Comparison of ENCODE assay signal across 8 cellular contexts in genomic region chr1:9676128-9676527, GRCh38. TPM values are rescaled to one million over a fixed set of nuclear protein-coding genes. Genes with fewer than 3 reads are reported as not detected.
DNase-seq lines count a peak whose midpoint lies in the region; ATAC-seq, FAIRE-seq and TF ChIP-seq lines count a peak whose summit lies in the region.
"Not testable (repeated sequence)": the region's sequence is repeated elsewhere in the genome, so short reads cannot be mapped to it uniquely, and the experiment has no call there.

No MANE protein-coding gene starts in this region.

- not testable (repeated sequence) for TF ChIP-seq POLR2A in K562 (conservative IDR thresholded peaks at IDR 0.05)

- not testable (repeated sequence) for H3K4me3 ChIP-seq in BLaER1 treated with 17β-estradiol and CSF1 and Interleukin-3, amounts not matched to agents 10 nM and 100 nM; HEK293 (ENCODE audit: low read depth, low read length); K562

- not testable (repeated sequence) for H3K4me3 Mint-ChIP-seq in activated B cell treated with CpG ODN at 0.5 μM for 24 hours; activated naive CD4-positive, alpha-beta T cell treated with anti-CD3 and anti-CD28 coated beads for 36 hours
- peak overlapping the region; percentile 28 for H3K4me3 Mint-ChIP-seq in activated CD8-positive, alpha-beta T cell treated with anti-CD3 and anti-CD28 coated beads, Interleukin-2, amount 10 ng/mL, durations not matched to agents 7 days and 5 days
- peak overlapping the region in 2 of 8 donors; percentile 13 to 78 for H3K4me3 Mint-ChIP-seq in naive B cell
- peak overlapping the region; percentile 36 for H3K4me3 Mint-ChIP-seq in stimulated activated effector memory CD8-positive, alpha-beta T cell treated with anti-CD3 and anti-CD28 coated beads, Interleukin-12 subunit alpha, Interleukin-12 subunit beta, amount 100 ng/mL, for 72 hours

- H3K9me3 ChIP-seq in BLaER1 treated with 17β-estradiol and CSF1 and Interleukin-3, amounts not matched to agents 10 nM and 100 nM (replicated peaks in 1 of 11); HEK293 (ENCODE audit: control insufficient read depth, insufficient read depth, low read depth, low read length); K562 (replicated peaks; ENCODE audit: control insufficient read depth, insufficient read depth, low read depth, low read length): not testable (repeated sequence)

- POLR2A ChIA-PET in HEK293 (lab: Yijun Ruan, JAX) (interaction anchor here (0.6 kb wide), 1 partner anchor 372 kb away, joined by 3 read pairs; no protein-coding TSS in a partner anchor), activated B cell treated with CpG ODN at 0.5 μM for 24 hours (lab: Charles Lee) (interaction anchor here (1.0 to 1.6 kb wide), 5 partner anchors 11 to 24 kb away, joined by 3 to 21 read pairs (median 4); partner anchors contain the start of gene PIK3CD), K562 (lab: Yijun Ruan, JAX) (interaction anchor here (0.9 to 1.1 kb wide), 3 partner anchors 8 to 14 kb away, joined by 3 to 5 read pairs (median 3); no protein-coding TSS in a partner anchor)
- POLR2A ChIA-PET in activated CD8-positive, alpha-beta T cell treated with anti-CD3 and anti-CD28 coated beads, Interleukin-2, amount 10 ng/mL, durations not matched to agents 7 days and 5 days (lab: Charles Lee) = interaction anchor here (0.6 to 1.5 kb wide), 3 partner anchors 16 to 106 kb away, joined by 3 to 4 read pairs (median 4); no protein-coding TSS in a partner anchor

- 93% methylated on average over 7 of the region's 7 CpGs for WGBS in K562 (ENCODE audit: insufficient coverage, low coverage, missing lambda C conversion rate)

- peak overlapping the region in 2 of 11 experiments; percentile 8 to 33; a peak in 2 of 22 replicates for H3K9ac ChIP-seq in BLaER1 treated with 17β-estradiol and CSF1 and Interleukin-3, amounts not matched to agents 10 nM and 100 nM
- peak overlapping the region in 1 of 2 experiments; percentile 47; a peak in 2 of 4 replicates for H3K9ac ChIP-seq in K562 (ENCODE audit: insufficient read depth in 1 of 2, low read depth in 2 of 2, low read length in 2 of 2)

- H3K27me3 Mint-ChIP-seq in activated B cell treated with CpG ODN at 0.5 μM for 24 hours; activated CD8-positive, alpha-beta T cell treated with anti-CD3 and anti-CD28 coated beads, Interleukin-2, amount 10 ng/mL, durations not matched to agents 7 days and 5 days (ENCODE audit: low read depth); activated naive CD4-positive, alpha-beta T cell treated with anti-CD3 and anti-CD28 coated beads for 36 hours (ENCODE audit: low read depth); naive B cell: not testable (repeated sequence)

- intact Hi-C loops in activated B cell treated with CpG ODN at 0.5 μM for 24 hours (cut with micrococcal nuclease); activated naive CD4-positive, alpha-beta T cell treated with anti-CD3 and anti-CD28 coated beads for 36 hours (cut with micrococcal nuclease); K562 (cut with micrococcal nuclease): not testable (repeated sequence)

- H3K4me2 ChIP-seq in BLaER1 treated with 17β-estradiol and CSF1 and Interleukin-3, amounts not matched to agents 10 nM and 100 nM = peak overlapping the region; percentile 36 to 78 (median 62); a peak in 21 of 22 replicates
- H3K4me2 ChIP-seq in K562 (ENCODE audit: insufficient read depth, low read length) = not testable (repeated sequence)

- FAIRE-seq in K562 (lab: Jason Lieb, UNC) = not testable (repeated sequence)

- H3K36me3 ChIP-seq in BLaER1 treated with 17β-estradiol and CSF1 and Interleukin-3, amounts not matched to agents 10 nM and 100 nM = peaks cover 79 to 100% (median 92%) of the 10 kb centered on the region in 11 experiments
- H3K36me3 ChIP-seq in HEK293 (ENCODE audit: control insufficient read depth in 2 of 2, insufficient read depth in 1 of 2, low read length in 2 of 2); K562 (ENCODE audit: control insufficient read depth, insufficient read depth, low read length): not testable (repeated sequence)

- BruUV-seq in K562 (replicated peaks; lab: Mats Ljungman, UMichigan) = not testable (repeated sequence)

- not testable (repeated sequence) for TF ChIP-seq RAD21 in K562 (CRISPR knock-in tag; conservative IDR thresholded peaks at IDR 0.05 in 1 of 2, IDR thresholded peaks at IDR 0.05 in 1 of 2)

- TF ChIP-seq CTCF in HEK293 (tag by site-specific recombination; IDR thresholded peaks at IDR 0.05); activated B cell treated with CpG ODN at 0.5 μM for 24 hours (IDR thresholded peaks at IDR 0.05); K562 (IDR thresholded peaks at IDR 0.05 in 2 of 3, conservative IDR thresholded peaks at IDR 0.05 in 1 of 3; ENCODE audit: insufficient read depth in 2 of 3, low read depth in 1 of 3, low read length in 3 of 3): not testable (repeated sequence)

- H2AFZ ChIP-seq in K562 (ENCODE audit: low read depth, low read length) = not testable (repeated sequence)

- H4K20me1 ChIP-seq in BLaER1 treated with 17β-estradiol and CSF1 and Interleukin-3, amounts not matched to agents 10 nM and 100 nM = peaks cover 99 to 100% (median 100%) of the 10 kb centered on the region in 11 experiments
- H4K20me1 ChIP-seq in K562 (replicated peaks; ENCODE audit: control insufficient read depth, insufficient read depth, low read length) = not testable (repeated sequence)

- in situ Hi-C loops in K562 (cut with MboI) = not testable (repeated sequence)

- H3K27ac Mint-ChIP-seq in activated B cell treated with CpG ODN at 0.5 μM for 24 hours (peak overlapping the region; percentile 38), naive B cell (peak overlapping the region in 5 of 6 donors; percentile 56 to 88 (median 66))
- peak overlapping the region; percentile 65 for H3K27ac Mint-ChIP-seq in activated CD8-positive, alpha-beta T cell treated with anti-CD3 and anti-CD28 coated beads, Interleukin-2, amount 10 ng/mL, durations not matched to agents 7 days and 5 days
- peak overlapping the region; percentile 44 for H3K27ac Mint-ChIP-seq in activated naive CD4-positive, alpha-beta T cell treated with anti-CD3 and anti-CD28 coated beads for 36 hours
- peak overlapping the region; percentile 96 for H3K27ac Mint-ChIP-seq in stimulated activated effector memory CD8-positive, alpha-beta T cell treated with anti-CD3 and anti-CD28 coated beads, Interleukin-12 subunit alpha, Interleukin-12 subunit beta, amount 100 ng/mL, for 72 hours

- not testable (repeated sequence) for H3K27me3 ChIP-seq in BLaER1 treated with 17β-estradiol and CSF1 and Interleukin-3, amounts not matched to agents 10 nM and 100 nM; K562 (ENCODE audit: control insufficient read depth in 2 of 2, insufficient read depth in 2 of 2, low read length in 2 of 2)

- H3K36me3 Mint-ChIP-seq in activated B cell treated with CpG ODN at 0.5 μM for 24 hours (ENCODE audit: low read depth) = peaks cover 72% of the 10 kb centered on the region
- H3K36me3 Mint-ChIP-seq in activated CD8-positive, alpha-beta T cell treated with anti-CD3 and anti-CD28 coated beads, Interleukin-2, amount 10 ng/mL, durations not matched to agents 7 days and 5 days (ENCODE audit: low read depth) = peaks cover 69% of the 10 kb centered on the region
- H3K36me3 Mint-ChIP-seq in activated naive CD4-positive, alpha-beta T cell treated with anti-CD3 and anti-CD28 coated beads for 36 hours (ENCODE audit: low read depth) = peaks cover 28% of the 10 kb centered on the region
- H3K36me3 Mint-ChIP-seq in naive B cell = peaks cover 6 to 17% of the 10 kb centered on the region in 2 donors
- peaks cover 97% of the 10 kb centered on the region for H3K36me3 Mint-ChIP-seq in stimulated activated effector memory CD8-positive, alpha-beta T cell treated with anti-CD3 and anti-CD28 coated beads, Interleukin-12 subunit alpha, Interleukin-12 subunit beta, amount 100 ng/mL, for 72 hours

- H3K9me1 ChIP-seq in K562 (ENCODE audit: control insufficient read depth, insufficient read depth, low read length) = not testable (repeated sequence)

- ATAC-seq in activated B cell treated with CpG ODN at 0.5 μM for 24 hours (ENCODE audit: low read depth); activated CD8-positive, alpha-beta T cell treated with anti-CD3 and anti-CD28 coated beads, Interleukin-2, amount 10 ng/mL, durations not matched to agents 7 days and 5 days; K562; naive B cell (ENCODE audit: low read depth in 2 of 2); stimulated activated effector memory CD8-positive, alpha-beta T cell treated with anti-CD3 and anti-CD28 coated beads, Interleukin-12 subunit alpha, Interleukin-12 subunit beta, amount 100 ng/mL, for 72 hours: not testable (repeated sequence)

- CTCF ChIA-PET in HEK293 (lab: Yijun Ruan, JAX) = interaction anchor here (1.1 to 1.7 kb wide), 2 partner anchors 27 to 104 kb away, joined by 3 read pairs; no protein-coding TSS in a partner anchor
- CTCF ChIA-PET in activated B cell treated with CpG ODN at 0.5 μM for 24 hours (lab: Charles Lee); activated CD8-positive, alpha-beta T cell treated with anti-CD3 and anti-CD28 coated beads, Interleukin-2, amount 10 ng/mL, durations not matched to agents 7 days and 5 days (lab: Charles Lee); activated naive CD4-positive, alpha-beta T cell treated with anti-CD3 and anti-CD28 coated beads for 36 hours (lab: Charles Lee); K562 (lab: Yijun Ruan, JAX; ENCODE audit: low intra/inter-chr PET ratio): not testable (repeated sequence)

- H3K27ac ChIP-seq in BLaER1 treated with 17β-estradiol and CSF1 and Interleukin-3, amounts not matched to agents 10 nM and 100 nM = peak overlapping the region in 6 of 11 experiments; percentile 17 to 54 (median 48); a peak in 9 of 22 replicates
- H3K27ac ChIP-seq in HEK293 (ENCODE audit: extremely low read depth, low read depth, low read length); K562 (ENCODE audit: extremely low read depth, low read depth, low read length): not testable (repeated sequence)

- not testable (repeated sequence) for TF ChIP-seq EP300 in K562 (IDR thresholded peaks at IDR 0.05; ENCODE audit: low read length)

- not testable (repeated sequence) for H3K9me3 Mint-ChIP-seq in activated B cell treated with CpG ODN at 0.5 μM for 24 hours; activated CD8-positive, alpha-beta T cell treated with anti-CD3 and anti-CD28 coated beads, Interleukin-2, amount 10 ng/mL, durations not matched to agents 7 days and 5 days (ENCODE audit: insufficient read depth); activated naive CD4-positive, alpha-beta T cell treated with anti-CD3 and anti-CD28 coated beads for 36 hours; naive B cell; stimulated activated effector memory CD8-positive, alpha-beta T cell treated with anti-CD3 and anti-CD28 coated beads, Interleukin-12 subunit alpha, Interleukin-12 subunit beta, amount 100 ng/mL, for 72 hours

- not testable (repeated sequence) for H3K79me2 ChIP-seq in K562 (ENCODE audit: control insufficient read depth, insufficient read depth, low read length)

- DNase-seq in activated B cell treated with CpG ODN at 0.5 μM for 24 hours; activated CD8-positive, alpha-beta T cell treated with anti-CD3 and anti-CD28 coated beads, Interleukin-2, amount 10 ng/mL, durations not matched to agents 7 days and 5 days; activated naive CD4-positive, alpha-beta T cell treated with anti-CD3 and anti-CD28 coated beads for 36 hours; K562 (ENCODE audit: extremely low read depth in 1 of 4, low spot score in 3 of 4); naive B cell; stimulated activated effector memory CD8-positive, alpha-beta T cell treated with anti-CD3 and anti-CD28 coated beads, Interleukin-12 subunit alpha, Interleukin-12 subunit beta, amount 100 ng/mL, for 72 hours (ENCODE audit: low spot score in 2 of 2): not testable (repeated sequence)

- H3K4me1 Mint-ChIP-seq in activated B cell treated with CpG ODN at 0.5 μM for 24 hours (peaks cover 69% of the 10 kb centered on the region), naive B cell (peaks cover 42 to 71% (median 69%) of the 10 kb centered on the region in 3 donors)
- peaks cover 70% of the 10 kb centered on the region for H3K4me1 Mint-ChIP-seq in activated CD8-positive, alpha-beta T cell treated with anti-CD3 and anti-CD28 coated beads, Interleukin-2, amount 10 ng/mL, durations not matched to agents 7 days and 5 days (ENCODE audit: low read depth)
- peaks cover 66% of the 10 kb centered on the region for H3K4me1 Mint-ChIP-seq in activated naive CD4-positive, alpha-beta T cell treated with anti-CD3 and anti-CD28 coated beads for 36 hours (ENCODE audit: low read depth)
- H3K4me1 Mint-ChIP-seq in stimulated activated effector memory CD8-positive, alpha-beta T cell treated with anti-CD3 and anti-CD28 coated beads, Interleukin-12 subunit alpha, Interleukin-12 subunit beta, amount 100 ng/mL, for 72 hours = peaks cover 72% of the 10 kb centered on the region

- peaks cover 28 to 66% (median 48%) of the 10 kb centered on the region in 10 experiments for H3K4me1 ChIP-seq in BLaER1 treated with 17β-estradiol and CSF1 and Interleukin-3, amounts not matched to agents 10 nM and 100 nM
- H3K4me1 ChIP-seq in HEK293 (ENCODE audit: control insufficient read depth, insufficient read depth, low read length) = not testable (repeated sequence)
- H3K4me1 ChIP-seq in K562 (replicated peaks in 1 of 2; ENCODE audit: control insufficient read depth in 2 of 2, insufficient read depth in 2 of 2, low read length in 2 of 2) = peaks cover 0 to 18% of the 10 kb centered on the region in 2 experiments; a peak in 3 of 5 replicates

RNA-seq across cellular contexts. Expression of gene PIK3CD, which starts 24.6 kb away (rescaled TPM):
- total RNA-seq in activated B cell treated with CpG ODN at 0.5 μM for 24 hours (238 and 265 TPM in 2 replicates), K562 (2014; rRNA removed) (7.4 and 15.2 TPM in 2 replicates), K562 (2014; rRNA removed; fragmentation: Illumina TruSeq; extraction: Trizol) (4.4 and 5.1 TPM in 2 replicates), K562 (2015; rRNA removed; fragmentation: Illumina TruSeq; extraction: Trizol) (7.2 and 8.2 TPM in 2 replicates), K562 (2021) (19.5 and 20.8 TPM in 2 replicates)
- total RNA-seq in activated CD8-positive, alpha-beta T cell treated with anti-CD3 and anti-CD28 coated beads, Interleukin-2, amount 10 ng/mL, durations not matched to agents 7 days and 5 days = 100 to 1,000 TPM; 283 to 285 TPM
- 100 to 1,000 TPM in 1 of 2 experiments, 10 to 100 TPM in 1; 96.6 to 101 TPM for total RNA-seq in activated naive CD4-positive, alpha-beta T cell treated with anti-CD3 and anti-CD28 coated beads for 36 hours
- 17.5 and 44.3 TPM in 2 replicates for total RNA-seq in K562 (2011; cell fraction: chromatin; rRNA removed; ENCODE audit: low replicate concordance)
- 32.4 and 33.3 TPM in 2 replicates for total RNA-seq in K562 (2011; cell fraction: nucleolus; rRNA removed)
- 16.6 and 20.1 TPM in 2 replicates for total RNA-seq in K562 (2011; cell fraction: nucleoplasm; rRNA removed)
- polyA plus RNA-seq in K562 (2011; rRNA removed) (5.6 and 14.8 TPM in 2 replicates), K562 (2014; fragmentation: Illumina TruSeq; extraction: Trizol) (9.5 and 12.5 TPM in 2 replicates), K562 (2014; fragmentation: Nextera tagmentation; extraction: Ambion mirVana) (1 to 10 TPM; 1.8 to 2.0 TPM), K562 (2014; rRNA removed) (10.8 and 11.1 TPM in 2 replicates), naive B cell (ENCODE audit: low read depth in 6 of 6) (100 to 1,000 TPM in 1 of 6 donors, 10 to 100 TPM in 5; 29.6 to 105 (median 58.0) TPM)
- polyA plus RNA-seq in K562 (2011; cell fraction: cytosol; rRNA removed) = 8.3 and 11.4 TPM in 2 replicates
- polyA plus RNA-seq in K562 (2011; cell fraction: nucleus; rRNA removed) = 24.4 and 38.0 TPM in 2 replicates
- 11.3 and 21.5 TPM in 2 replicates for polyA plus RNA-seq in K562 (2012)
- polyA minus RNA-seq in K562 (2011; rRNA and poly(A)+ RNA removed) = 5.2 and 8.9 TPM in 2 replicates
- polyA minus RNA-seq in K562 (2011; cell fraction: cytosol; rRNA and poly(A)+ RNA removed) = 7.1 and 15.0 TPM in 2 replicates
- polyA minus RNA-seq in K562 (2011; cell fraction: nucleus; rRNA and poly(A)+ RNA removed) = 12.5 and 24.8 TPM in 2 replicates

Comparison
In these comparisons a context has a peak if more than half of its experiments do, and no peak if none do; other contexts are left out.
1. H3K27ac Mint-ChIP-seq: peak in every context shown above with its lines; median percentile 96 in stimulated activated effector memory CD8-positive, alpha-beta T cell treated with anti-CD3 and anti-CD28 coated beads, Interleukin-12 subunit alpha, Interleukin-12 subunit beta, amount 100 ng/mL, for 72 hours; 66 in naive B cell; 65 in activated CD8-positive, alpha-beta T cell treated with anti-CD3 and anti-CD28 coated beads, Interleukin-2, amount 10 ng/mL, durations not matched to agents 7 days and 5 days; 44 in activated naive CD4-positive, alpha-beta T cell treated with anti-CD3 and anti-CD28 coated beads for 36 hours; 38 in activated B cell treated with CpG ODN at 0.5 μM for 24 hours.